Comparison of ENCODE assay signal across 1 cellular context in the genomic region with DNA sequence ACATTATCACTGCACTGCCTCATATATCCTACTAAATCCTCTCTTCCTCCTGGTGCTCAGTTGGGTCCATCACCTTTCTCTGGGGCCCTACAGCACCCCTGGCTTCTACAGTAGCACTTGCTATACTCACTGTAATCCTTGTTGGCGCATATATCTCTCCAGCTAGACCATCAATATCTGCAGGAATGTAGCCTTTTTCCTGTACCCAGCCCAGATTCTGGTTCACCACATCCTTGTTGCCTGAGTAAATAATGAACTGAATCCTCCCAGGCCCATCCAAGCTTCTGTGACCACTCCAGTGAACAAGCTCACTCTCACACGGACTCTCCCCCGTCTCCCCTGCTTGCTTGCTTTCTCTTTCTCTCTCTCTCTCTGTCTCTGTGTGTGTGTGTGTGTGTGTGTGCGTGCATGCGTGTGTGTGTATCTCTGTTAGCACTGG.
TF ChIP-seq lines count a peak whose summit lies in the region.

No MANE protein-coding gene starts in this region.

TF ChIP-seq in liver, 16 proteins besides CTCF, POLR2A, EP300 and RAD21 (continued from another document):
- TF ChIP-seq, protein P1, sequence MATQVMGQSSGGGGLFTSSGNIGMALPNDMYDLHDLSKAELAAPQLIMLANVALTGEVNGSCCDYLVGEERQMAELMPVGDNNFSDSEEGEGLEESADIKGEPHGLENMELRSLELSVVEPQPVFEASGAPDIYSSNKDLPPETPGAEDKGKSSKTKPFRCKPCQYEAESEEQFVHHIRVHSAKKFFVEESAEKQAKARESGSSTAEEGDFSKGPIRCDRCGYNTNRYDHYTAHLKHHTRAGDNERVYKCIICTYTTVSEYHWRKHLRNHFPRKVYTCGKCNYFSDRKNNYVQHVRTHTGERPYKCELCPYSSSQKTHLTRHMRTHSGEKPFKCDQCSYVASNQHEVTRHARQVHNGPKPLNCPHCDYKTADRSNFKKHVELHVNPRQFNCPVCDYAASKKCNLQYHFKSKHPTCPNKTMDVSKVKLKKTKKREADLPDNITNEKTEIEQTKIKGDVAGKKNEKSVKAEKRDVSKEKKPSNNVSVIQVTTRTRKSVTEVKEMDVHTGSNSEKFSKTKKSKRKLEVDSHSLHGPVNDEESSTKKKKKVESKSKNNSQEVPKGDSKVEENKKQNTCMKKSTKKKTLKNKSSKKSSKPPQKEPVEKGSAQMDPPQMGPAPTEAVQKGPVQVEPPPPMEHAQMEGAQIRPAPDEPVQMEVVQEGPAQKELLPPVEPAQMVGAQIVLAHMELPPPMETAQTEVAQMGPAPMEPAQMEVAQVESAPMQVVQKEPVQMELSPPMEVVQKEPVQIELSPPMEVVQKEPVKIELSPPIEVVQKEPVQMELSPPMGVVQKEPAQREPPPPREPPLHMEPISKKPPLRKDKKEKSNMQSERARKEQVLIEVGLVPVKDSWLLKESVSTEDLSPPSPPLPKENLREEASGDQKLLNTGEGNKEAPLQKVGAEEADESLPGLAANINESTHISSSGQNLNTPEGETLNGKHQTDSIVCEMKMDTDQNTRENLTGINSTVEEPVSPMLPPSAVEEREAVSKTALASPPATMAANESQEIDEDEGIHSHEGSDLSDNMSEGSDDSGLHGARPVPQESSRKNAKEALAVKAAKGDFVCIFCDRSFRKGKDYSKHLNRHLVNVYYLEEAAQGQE (IDR thresholded peaks at IDR 0.05): no peak
- TF ChIP-seq FOXA2 (IDR thresholded peaks at IDR 0.05) (no peak), NR2F2 (IDR thresholded peaks at IDR 0.05) (no peak), EGR1 (IDR thresholded peaks at IDR 0.05; ENCODE audit: low read depth in 2 of 2) (no peak), HNF4A (conservative IDR thresholded peaks at IDR 0.05) (peak; percentile 11 to 32), SP1 (IDR thresholded peaks at IDR 0.05) (peak; percentile 7), HNF4G (IDR thresholded peaks at IDR 0.05) (no peak), GABPA (IDR thresholded peaks at IDR 0.05 in 1 of 2, conservative IDR thresholded peaks at IDR 0.05 in 1 of 2) (no peak)
- TF ChIP-seq, protein P2, sequence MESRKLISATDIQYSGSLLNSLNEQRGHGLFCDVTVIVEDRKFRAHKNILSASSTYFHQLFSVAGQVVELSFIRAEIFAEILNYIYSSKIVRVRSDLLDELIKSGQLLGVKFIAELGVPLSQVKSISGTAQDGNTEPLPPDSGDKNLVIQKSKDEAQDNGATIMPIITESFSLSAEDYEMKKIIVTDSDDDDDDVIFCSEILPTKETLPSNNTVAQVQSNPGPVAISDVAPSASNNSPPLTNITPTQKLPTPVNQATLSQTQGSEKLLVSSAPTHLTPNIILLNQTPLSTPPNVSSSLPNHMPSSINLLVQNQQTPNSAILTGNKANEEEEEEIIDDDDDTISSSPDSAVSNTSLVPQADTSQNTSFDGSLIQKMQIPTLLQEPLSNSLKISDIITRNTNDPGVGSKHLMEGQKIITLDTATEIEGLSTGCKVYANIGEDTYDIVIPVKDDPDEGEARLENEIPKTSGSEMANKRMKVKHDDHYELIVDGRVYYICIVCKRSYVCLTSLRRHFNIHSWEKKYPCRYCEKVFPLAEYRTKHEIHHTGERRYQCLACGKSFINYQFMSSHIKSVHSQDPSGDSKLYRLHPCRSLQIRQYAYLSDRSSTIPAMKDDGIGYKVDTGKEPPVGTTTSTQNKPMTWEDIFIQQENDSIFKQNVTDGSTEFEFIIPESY (IDR thresholded peaks at IDR 0.05): no peak
